Comparison of ENCODE assay signal across 8 cellular contexts in the genomic region with DNA sequence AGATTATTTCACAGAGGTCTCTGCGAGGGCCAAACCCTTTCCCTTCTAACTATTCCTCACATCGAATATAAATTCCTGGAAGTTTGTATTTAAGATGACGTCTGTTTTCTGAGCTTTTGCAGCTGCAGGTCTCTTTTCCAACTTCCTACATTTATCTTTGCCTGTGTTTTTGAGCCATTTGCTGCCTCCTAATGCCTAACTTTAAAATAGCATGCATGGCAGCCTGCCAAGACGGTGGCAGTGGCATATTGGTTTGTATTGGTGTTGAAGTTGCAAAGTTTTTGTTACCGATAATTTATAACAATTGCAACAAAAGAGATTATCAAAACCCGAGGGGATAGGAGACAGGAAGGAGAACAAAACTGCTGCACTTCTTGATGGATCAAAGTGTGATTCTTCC.
DNase-seq lines count a peak whose midpoint lies in the region; ATAC-seq lines count a peak whose summit lies in the region.

No MANE protein-coding gene starts in this region.

- no peak overlapping the region for H3K27ac Mint-ChIP-seq in activated CD8-positive, alpha-beta T cell treated with anti-CD3 and anti-CD28 coated beads, Interleukin-2, amount 10 ng/mL, durations not matched to agents 7 days and 5 days
- no peak overlapping the region for H3K27ac Mint-ChIP-seq in natural killer cell treated with Interleukin-12 subunit alpha and Interleukin-12 subunit beta and Interleukin-15 and Interleukin-18, amount 100 ng/mL, for 72 hours

- H3K9me3 Mint-ChIP-seq in activated CD8-positive, alpha-beta T cell treated with anti-CD3 and anti-CD28 coated beads, Interleukin-2, amount 10 ng/mL, durations not matched to agents 7 days and 5 days (ENCODE audit: insufficient read depth) = no peaks in the 10 kb centered on the region
- H3K9me3 Mint-ChIP-seq in natural killer cell treated with Interleukin-12 subunit alpha and Interleukin-12 subunit beta and Interleukin-15 and Interleukin-18, amount 100 ng/mL, for 72 hours = peaks cover 3% of the 10 kb centered on the region

- H3K36me3 Mint-ChIP-seq in activated CD8-positive, alpha-beta T cell treated with anti-CD3 and anti-CD28 coated beads, Interleukin-2, amount 10 ng/mL, durations not matched to agents 7 days and 5 days (ENCODE audit: low read depth) = no peaks in the 10 kb centered on the region
- no peaks in the 10 kb centered on the region for H3K36me3 Mint-ChIP-seq in natural killer cell treated with Interleukin-12 subunit alpha and Interleukin-12 subunit beta and Interleukin-15 and Interleukin-18, amount 100 ng/mL, for 72 hours

- peak; percentile 54 for ATAC-seq in HG02678 (IDR thresholded peaks at IDR 0.05; ENCODE audit: unreplicated experiment)
- no peak for ATAC-seq in activated CD8-positive, alpha-beta T cell treated with anti-CD3 and anti-CD28 coated beads, Interleukin-2, amount 10 ng/mL, durations not matched to agents 7 days and 5 days
- no peak for ATAC-seq in natural killer cell treated with Interleukin-12 subunit alpha and Interleukin-12 subunit beta and Interleukin-15 and Interleukin-18, amount 100 ng/mL, for 72 hours
- no peak for ATAC-seq in GM18873 (IDR thresholded peaks at IDR 0.05; ENCODE audit: low FRiP score, unreplicated experiment)

- DNase-seq in DMS153 treated with DMSO at 0.1 percent for 48 hours (lab: John Stamatoyannopoulos, UW; ENCODE audit: unreplicated experiment) = peak; percentile 58
- peak; percentile 91 for DNase-seq in NCI-H2227 treated with DMSO at 0.1 percent for 48 hours (lab: John Stamatoyannopoulos, UW)
- DNase-seq in activated CD8-positive, alpha-beta T cell treated with anti-CD3 and anti-CD28 coated beads, Interleukin-2, amount 10 ng/mL, durations not matched to agents 7 days and 5 days = peak; percentile 25
- DNase-seq in glomerular endothelial cell (ENCODE audit: extremely low read depth, low read depth, low spot score) = peak; percentile 9
- peak; percentile 22 to 91 (median 70) for DNase-seq in posterior cingulate gyrus
- DNase-seq in natural killer cell treated with Interleukin-12 subunit alpha and Interleukin-12 subunit beta and Interleukin-15 and Interleukin-18, amount 100 ng/mL, for 72 hours (ENCODE audit: low spot score) = no peak

- H3K27me3 Mint-ChIP-seq in activated CD8-positive, alpha-beta T cell treated with anti-CD3 and anti-CD28 coated beads, Interleukin-2, amount 10 ng/mL, durations not matched to agents 7 days and 5 days (ENCODE audit: low read depth) = no peaks in the 10 kb centered on the region
- H3K27me3 Mint-ChIP-seq in natural killer cell treated with Interleukin-12 subunit alpha and Interleukin-12 subunit beta and Interleukin-15 and Interleukin-18, amount 100 ng/mL, for 72 hours = no peaks in the 10 kb centered on the region

- intact Hi-C loops in posterior cingulate gyrus (cut with DNase I) = loop anchor here (2.0 kb wide), 1 partner anchor 374 kb away; no protein-coding TSS in a partner anchor

- CTCF ChIA-PET in activated CD8-positive, alpha-beta T cell treated with anti-CD3 and anti-CD28 coated beads, Interleukin-2, amount 10 ng/mL, durations not matched to agents 7 days and 5 days (lab: Charles Lee) = interaction anchor here (0.8 to 1.6 kb wide), 2 partner anchors 74 to 368 kb away, joined by 3 to 4 read pairs; no protein-coding TSS in a partner anchor

- H3K4me3 Mint-ChIP-seq in activated CD8-positive, alpha-beta T cell treated with anti-CD3 and anti-CD28 coated beads, Interleukin-2, amount 10 ng/mL, durations not matched to agents 7 days and 5 days = no peak overlapping the region
- no peak overlapping the region for H3K4me3 Mint-ChIP-seq in natural killer cell treated with Interleukin-12 subunit alpha and Interleukin-12 subunit beta and Interleukin-15 and Interleukin-18, amount 100 ng/mL, for 72 hours

- POLR2A ChIA-PET in activated CD8-positive, alpha-beta T cell treated with anti-CD3 and anti-CD28 coated beads, Interleukin-2, amount 10 ng/mL, durations not matched to agents 7 days and 5 days (lab: Charles Lee) = no interaction called here

- no peaks in the 10 kb centered on the region for H3K4me1 Mint-ChIP-seq in activated CD8-positive, alpha-beta T cell treated with anti-CD3 and anti-CD28 coated beads, Interleukin-2, amount 10 ng/mL, durations not matched to agents 7 days and 5 days (ENCODE audit: low read depth)
- no peaks in the 10 kb centered on the region for H3K4me1 Mint-ChIP-seq in natural killer cell treated with Interleukin-12 subunit alpha and Interleukin-12 subunit beta and Interleukin-15 and Interleukin-18, amount 100 ng/mL, for 72 hours (ENCODE audit: low read depth in 2 of 2)
